Comparison of ENCODE assay signal across 8 cellular contexts in the genomic region with DNA sequence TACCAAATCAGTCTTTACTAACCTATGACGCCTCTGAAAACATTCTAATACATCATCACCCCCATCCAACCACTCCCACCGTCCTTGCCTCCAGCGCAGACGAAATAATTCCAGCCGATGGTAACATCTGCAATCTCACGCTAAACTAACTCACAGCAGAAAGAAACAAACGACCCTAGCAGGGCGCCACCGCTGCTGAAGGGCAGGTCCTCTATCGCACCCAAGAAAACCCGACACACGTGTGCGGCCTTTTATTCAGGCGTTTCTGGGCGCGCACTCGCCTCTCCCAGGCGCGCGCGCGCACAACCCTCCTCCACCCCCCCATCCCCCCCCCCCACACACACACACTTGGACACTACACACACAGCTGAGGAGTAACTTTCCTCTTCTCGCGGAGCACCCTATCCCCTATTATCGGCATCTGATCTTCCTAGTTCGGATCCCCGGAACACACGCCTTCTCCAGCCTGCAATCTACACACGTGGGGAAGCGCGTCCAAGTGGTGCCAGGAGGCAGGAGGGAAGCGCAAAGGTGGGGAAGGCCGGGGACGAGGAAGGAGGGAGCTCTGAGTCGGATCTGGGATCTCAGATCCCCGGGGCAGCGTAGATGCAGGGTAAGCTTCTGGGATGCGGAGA. TPM values are rescaled to one million over a fixed set of nuclear protein-coding genes. Genes with fewer than 3 reads are reported as not detected.
DNase-seq lines count a peak whose midpoint lies in the region; ATAC-seq and TF ChIP-seq lines count a peak whose summit lies in the region.

No MANE protein-coding gene starts in this region.

- no peak for TF ChIP-seq POLR2A in breast epithelium (IDR thresholded peaks at IDR 0.05)

- in situ Hi-C loops in KBM-7 (cut with MboI; ENCODE audit: low pct_unique_long_range_greater_than_20kb, low sequenced_read_pairs): no loop called here

- H3K4me1 ChIP-seq in breast epithelium: no peaks in the 10 kb centered on the region

- TF ChIP-seq CTCF in breast epithelium (IDR thresholded peaks at IDR 0.05): no peak

- DNase-seq in EH (ENCODE audit: low read depth) (peak; percentile 34), KBM-7 (peak; percentile 56), breast epithelium (ENCODE audit: low spot score in 2 of 2) (no peak), iris pigment epithelial cell (ENCODE audit: low read depth) (peak; percentile 48), NCI-H187 (lab: John Stamatoyannopoulos, UW) (no peak)
- peak; percentile 36 for DNase-seq in stimulated activated CD4-positive, alpha-beta T cell treated with anti-CD3 and anti-CD28 coated beads, Interleukin-12 subunit alpha, Interleukin-12 subunit beta, amount 100 ng/mL, for 4 hours

- no peaks in the 10 kb centered on the region for H3K36me3 ChIP-seq in breast epithelium

- no peaks in the 10 kb centered on the region for H3K27me3 ChIP-seq in breast epithelium

- H3K4me3 ChIP-seq in breast epithelium: peak overlapping the region; percentile 75 to 95 (median 79)

- ATAC-seq in SK-N-SH treated with all-trans-retinoic acid at 6 μM for 48 hours: peak; percentile 24
- ATAC-seq in GM19023 (IDR thresholded peaks at IDR 0.05; ENCODE audit: unreplicated experiment): no peak

- H3K27ac ChIP-seq in breast epithelium: peak overlapping the region; percentile 78 to 91

- intact Hi-C loops in breast epithelium (cut with DNase I; ENCODE audit: low total_unique reads): no loop called here

- H3K9me3 ChIP-seq in breast epithelium: no peaks in the 10 kb centered on the region

TF ChIP-seq in SK-N-SH treated with all-trans-retinoic acid at 6 μM for 48 hours, 23 proteins besides CTCF, POLR2A, EP300 and RAD21:
- TF ChIP-seq TOX (CRISPR knock-in tag; IDR thresholded peaks at IDR 0.05; ENCODE audit: borderline replicate concordance) (no peak), ARNTL (CRISPR knock-in tag; IDR thresholded peaks at IDR 0.05; ENCODE audit: borderline replicate concordance, low read depth) (no peak), GLIS3 (CRISPR knock-in tag; IDR thresholded peaks at IDR 0.05) (no peak), ZFP3 (CRISPR knock-in tag; IDR thresholded peaks at IDR 0.05) (no peak), CSDC2 (CRISPR knock-in tag; IDR thresholded peaks at IDR 0.05) (no peak), OSR1 (CRISPR knock-in tag; IDR thresholded peaks at IDR 0.05) (no peak), SNAI2 (CRISPR knock-in tag; IDR thresholded peaks at IDR 0.05) (no peak), TCF4 (CRISPR knock-in tag; IDR thresholded peaks at IDR 0.05; ENCODE audit: borderline replicate concordance) (no peak), ZNF565 (CRISPR knock-in tag; conservative IDR thresholded peaks at IDR 0.05; ENCODE audit: low read depth) (no peak), ZC3H10 (CRISPR knock-in tag; IDR thresholded peaks at IDR 0.05) (no peak), PPARA (CRISPR knock-in tag; IDR thresholded peaks at IDR 0.05; ENCODE audit: borderline replicate concordance) (no peak), RARB (CRISPR knock-in tag; IDR thresholded peaks at IDR 0.05) (no peak), ZNF8 (CRISPR knock-in tag; IDR thresholded peaks at IDR 0.05) (no peak), ESRRG (CRISPR knock-in tag; IDR thresholded peaks at IDR 0.05) (no peak), ISL1 (CRISPR knock-in tag; IDR thresholded peaks at IDR 0.05) (no peak), ZNF70 (CRISPR knock-in tag; IDR thresholded peaks at IDR 0.05) (no peak)
- TF ChIP-seq, protein P1, sequence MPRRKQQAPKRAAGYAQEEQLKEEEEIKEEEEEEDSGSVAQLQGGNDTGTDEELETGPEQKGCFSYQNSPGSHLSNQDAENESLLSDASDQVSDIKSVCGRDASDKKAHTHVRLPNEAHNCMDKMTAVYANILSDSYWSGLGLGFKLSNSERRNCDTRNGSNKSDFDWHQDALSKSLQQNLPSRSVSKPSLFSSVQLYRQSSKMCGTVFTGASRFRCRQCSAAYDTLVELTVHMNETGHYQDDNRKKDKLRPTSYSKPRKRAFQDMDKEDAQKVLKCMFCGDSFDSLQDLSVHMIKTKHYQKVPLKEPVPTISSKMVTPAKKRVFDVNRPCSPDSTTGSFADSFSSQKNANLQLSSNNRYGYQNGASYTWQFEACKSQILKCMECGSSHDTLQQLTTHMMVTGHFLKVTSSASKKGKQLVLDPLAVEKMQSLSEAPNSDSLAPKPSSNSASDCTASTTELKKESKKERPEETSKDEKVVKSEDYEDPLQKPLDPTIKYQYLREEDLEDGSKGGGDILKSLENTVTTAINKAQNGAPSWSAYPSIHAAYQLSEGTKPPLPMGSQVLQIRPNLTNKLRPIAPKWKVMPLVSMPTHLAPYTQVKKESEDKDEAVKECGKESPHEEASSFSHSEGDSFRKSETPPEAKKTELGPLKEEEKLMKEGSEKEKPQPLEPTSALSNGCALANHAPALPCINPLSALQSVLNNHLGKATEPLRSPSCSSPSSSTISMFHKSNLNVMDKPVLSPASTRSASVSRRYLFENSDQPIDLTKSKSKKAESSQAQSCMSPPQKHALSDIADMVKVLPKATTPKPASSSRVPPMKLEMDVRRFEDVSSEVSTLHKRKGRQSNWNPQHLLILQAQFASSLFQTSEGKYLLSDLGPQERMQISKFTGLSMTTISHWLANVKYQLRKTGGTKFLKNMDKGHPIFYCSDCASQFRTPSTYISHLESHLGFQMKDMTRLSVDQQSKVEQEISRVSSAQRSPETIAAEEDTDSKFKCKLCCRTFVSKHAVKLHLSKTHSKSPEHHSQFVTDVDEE (CRISPR knock-in tag; IDR thresholded peaks at IDR 0.05): no peak
- TF ChIP-seq, protein P2, sequence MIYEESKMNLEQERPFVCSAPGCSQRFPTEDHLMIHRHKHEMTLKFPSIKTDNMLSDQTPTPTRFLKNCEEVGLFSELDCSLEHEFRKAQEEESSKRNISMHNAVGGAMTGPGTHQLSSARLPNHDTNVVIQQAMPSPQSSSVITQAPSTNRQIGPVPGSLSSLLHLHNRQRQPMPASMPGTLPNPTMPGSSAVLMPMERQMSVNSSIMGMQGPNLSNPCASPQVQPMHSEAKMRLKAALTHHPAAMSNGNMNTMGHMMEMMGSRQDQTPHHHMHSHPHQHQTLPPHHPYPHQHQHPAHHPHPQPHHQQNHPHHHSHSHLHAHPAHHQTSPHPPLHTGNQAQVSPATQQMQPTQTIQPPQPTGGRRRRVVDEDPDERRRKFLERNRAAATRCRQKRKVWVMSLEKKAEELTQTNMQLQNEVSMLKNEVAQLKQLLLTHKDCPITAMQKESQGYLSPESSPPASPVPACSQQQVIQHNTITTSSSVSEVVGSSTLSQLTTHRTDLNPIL (CRISPR knock-in tag; IDR thresholded peaks at IDR 0.05; ENCODE audit: low read depth): no peak
- TF ChIP-seq, protein P3, sequence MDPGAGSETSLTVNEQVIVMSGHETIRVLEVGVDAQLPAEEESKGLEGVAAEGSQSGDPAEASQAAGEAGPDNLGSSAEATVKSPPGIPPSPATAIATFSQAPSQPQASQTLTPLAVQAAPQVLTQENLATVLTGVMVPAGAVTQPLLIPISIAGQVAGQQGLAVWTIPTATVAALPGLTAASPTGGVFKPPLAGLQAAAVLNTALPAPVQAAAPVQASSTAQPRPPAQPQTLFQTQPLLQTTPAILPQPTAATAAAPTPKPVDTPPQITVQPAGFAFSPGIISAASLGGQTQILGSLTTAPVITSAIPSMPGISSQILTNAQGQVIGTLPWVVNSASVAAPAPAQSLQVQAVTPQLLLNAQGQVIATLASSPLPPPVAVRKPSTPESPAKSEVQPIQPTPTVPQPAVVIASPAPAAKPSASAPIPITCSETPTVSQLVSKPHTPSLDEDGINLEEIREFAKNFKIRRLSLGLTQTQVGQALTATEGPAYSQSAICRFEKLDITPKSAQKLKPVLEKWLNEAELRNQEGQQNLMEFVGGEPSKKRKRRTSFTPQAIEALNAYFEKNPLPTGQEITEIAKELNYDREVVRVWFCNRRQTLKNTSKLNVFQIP (CRISPR knock-in tag; IDR thresholded peaks at IDR 0.05; ENCODE audit: borderline replicate concordance, low read depth): no peak
- TF ChIP-seq, protein P4, sequence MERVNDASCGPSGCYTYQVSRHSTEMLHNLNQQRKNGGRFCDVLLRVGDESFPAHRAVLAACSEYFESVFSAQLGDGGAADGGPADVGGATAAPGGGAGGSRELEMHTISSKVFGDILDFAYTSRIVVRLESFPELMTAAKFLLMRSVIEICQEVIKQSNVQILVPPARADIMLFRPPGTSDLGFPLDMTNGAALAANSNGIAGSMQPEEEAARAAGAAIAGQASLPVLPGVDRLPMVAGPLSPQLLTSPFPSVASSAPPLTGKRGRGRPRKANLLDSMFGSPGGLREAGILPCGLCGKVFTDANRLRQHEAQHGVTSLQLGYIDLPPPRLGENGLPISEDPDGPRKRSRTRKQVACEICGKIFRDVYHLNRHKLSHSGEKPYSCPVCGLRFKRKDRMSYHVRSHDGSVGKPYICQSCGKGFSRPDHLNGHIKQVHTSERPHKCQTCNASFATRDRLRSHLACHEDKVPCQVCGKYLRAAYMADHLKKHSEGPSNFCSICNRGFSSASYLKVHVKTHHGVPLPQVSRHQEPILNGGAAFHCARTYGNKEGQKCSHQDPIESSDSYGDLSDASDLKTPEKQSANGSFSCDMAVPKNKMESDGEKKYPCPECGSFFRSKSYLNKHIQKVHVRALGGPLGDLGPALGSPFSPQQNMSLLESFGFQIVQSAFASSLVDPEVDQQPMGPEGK (CRISPR knock-in tag; IDR thresholded peaks at IDR 0.05; ENCODE audit: borderline replicate concordance): no peak

RNA-seq across cellular contexts. Expression of a gene that starts 1.4 kb away (rescaled TPM):
- total RNA-seq in breast epithelium: 10 to 100 TPM; 11.6 to 33.3 (median 23.3) TPM

Comparison
In these comparisons a context has a peak if more than half of its experiments do, and no peak if none do; other contexts are left out.
1. DNase-seq: peak in EH (single experiment), KBM-7 (single experiment), iris pigment epithelial cell (single experiment) and stimulated activated CD4-positive, alpha-beta T cell treated with anti-CD3 and anti-CD28 coated beads, Interleukin-12 subunit alpha, Interleukin-12 subunit beta, amount 100 ng/mL, for 4 hours (single experiment); none in breast epithelium (0 of 2) and NCI-H187 (0 of 2).